ENCODE assay signal across 1 cellular context in genomic region chr2:163737563-163737962, GRCh38.
TF ChIP-seq lines count a peak whose summit lies in the region.

No MANE protein-coding gene starts in this region.

TF ChIP-seq in WTC11, 78 proteins besides CTCF, POLR2A, EP300 and RAD21 (continued from another document):
- TF ChIP-seq FOXP4 (CRISPR knock-in tag; IDR thresholded peaks at IDR 0.05) (no peak), ZNF219 (CRISPR knock-in tag; IDR thresholded peaks at IDR 0.05; ENCODE audit: borderline replicate concordance) (no peak), SMAD3 (CRISPR knock-in tag; IDR thresholded peaks at IDR 0.05; ENCODE audit: borderline replicate concordance) (no peak), RELA (CRISPR knock-in tag; IDR thresholded peaks at IDR 0.05; ENCODE audit: borderline replicate concordance) (no peak), PREB (CRISPR knock-in tag; IDR thresholded peaks at IDR 0.05; ENCODE audit: borderline replicate concordance) (no peak), ZNF425 (CRISPR knock-in tag; conservative IDR thresholded peaks at IDR 0.05) (no peak), FOXK1 (CRISPR knock-in tag; IDR thresholded peaks at IDR 0.05) (no peak), NFE2L1 (CRISPR knock-in tag; IDR thresholded peaks at IDR 0.05) (no peak), ARID4B (CRISPR knock-in tag; IDR thresholded peaks at IDR 0.05; ENCODE audit: borderline replicate concordance) (no peak)
